23 cellular contexts compared by ENCODE assay signal in genomic region chr17:82388922-82389283, GRCh38. TPM values are rescaled to one million over a fixed set of nuclear protein-coding genes. Genes with fewer than 3 reads are reported as not detected.
"Had no signal": no experiment of that assay in that cellular context is flagged by ENCODE, and none has a peak within 500 bp of the region (broad histone marks: within the 10 kb centered on the region; RNA-seq: fewer than 3 reads in every experiment).

No MANE protein-coding gene starts in this region.

- H3K4me2 ChIP-seq: neural progenitor cell had no signal

- H3K9me3 ChIP-seq: heart left ventricle, lower lobe of right lung, ovary, stomach, thoracic aorta had no signal

- H3K4me3 ChIP-seq: dorsolateral prefrontal cortex, heart left ventricle, lower lobe of right lung, neural progenitor cell, ovary, stomach, thoracic aorta had no signal

- H2AFZ ChIP-seq: neural progenitor cell had no signal

- H3K36me3 Mint-ChIP-seq: natural killer cell treated with Interleukin-12 subunit alpha and Interleukin-12 subunit beta and Interleukin-15 and Interleukin-18, amount 100 ng/mL, for 72 hours had no signal

- H3K9me3 Mint-ChIP-seq: memory B cell; natural killer cell treated with Interleukin-12 subunit alpha and Interleukin-12 subunit beta and Interleukin-15 and Interleukin-18, amount 100 ng/mL, for 72 hours; neural progenitor cell had no signal

- H3K27ac ChIP-seq: dorsolateral prefrontal cortex, heart left ventricle, lower lobe of right lung, neural progenitor cell, ovary, stomach, thoracic aorta had no signal

- DNase-seq: cortex of kidney; dorsolateral prefrontal cortex; effector CD8-positive, alpha-beta T cell; foreskin melanocyte; hippocampal formation; kidney glomerular epithelial cell; lower lobe of right lung; midbrain; nucleus accumbens; stimulated activated CD4-positive, alpha-beta T cell treated with anti-CD3 and anti-CD28 coated beads, Interleukin-12 subunit alpha, Interleukin-12 subunit beta, amount 100 ng/mL, for 4 hours; stimulated activated naive CD4-positive, alpha-beta T cell had no signal

- H3K36me3 ChIP-seq: neural progenitor cell, ovary, thoracic aorta had no signal

- H3K27me3 ChIP-seq: neural progenitor cell, ovary had no signal

- H3K27ac Mint-ChIP-seq: memory B cell; natural killer cell treated with Interleukin-12 subunit alpha and Interleukin-12 subunit beta and Interleukin-15 and Interleukin-18, amount 100 ng/mL, for 72 hours; progenitor cell of endocrine pancreas had no signal

- H3K9ac ChIP-seq: neural progenitor cell had no signal

- H3K4me3 Mint-ChIP-seq: memory B cell; natural killer cell treated with Interleukin-12 subunit alpha and Interleukin-12 subunit beta and Interleukin-15 and Interleukin-18, amount 100 ng/mL, for 72 hours; neural progenitor cell had no signal

RNA-seq across cellular contexts. Expression of gene UTS2R, which starts 17.3 kb away (rescaled TPM):
- total RNA-seq: lower lobe of right lung; natural killer cell treated with Interleukin-12 subunit alpha and Interleukin-12 subunit beta and Interleukin-15 and Interleukin-18, amount 100 ng/mL, for 72 hours; ovary; stomach; urinary bladder had no signal
- polyA plus RNA-seq: esophagus, ovary, small intestine, stomach, urinary bladder had no signal

RNA-seq across cellular contexts. Expression of gene TEX19, which starts 29.9 kb away (rescaled TPM):
- total RNA-seq: dorsolateral prefrontal cortex; heart left ventricle; lower lobe of right lung; natural killer cell treated with Interleukin-12 subunit alpha and Interleukin-12 subunit beta and Interleukin-15 and Interleukin-18, amount 100 ng/mL, for 72 hours; ovary; progenitor cell of endocrine pancreas; right cardiac atrium; stomach; thoracic aorta; urinary bladder had no signal
- polyA plus RNA-seq: heart left ventricle, ovary, right cardiac atrium, stomach, urinary bladder had no signal

RNA-seq across cellular contexts. Expression of gene SECTM1, which starts 55.3 kb away (rescaled TPM):
- total RNA-seq: progenitor cell of endocrine pancreas had no signal
